In genomic region chr6:126091507-126091906, GRCh38 we compare ENCODE assay signal across 22 cellular contexts.
"Had no signal": no experiment of that assay in that cellular context is flagged by ENCODE, and none has a peak within 500 bp of the region (broad histone marks: within the 10 kb centered on the region; RNA-seq: fewer than 3 reads in every experiment).

No MANE protein-coding gene starts in this region.

- H3K36me3 ChIP-seq: adrenal gland, gastrocnemius medialis, heart left ventricle, right atrium auricular region, transverse colon, WERI-Rb-1 had no signal

- H3K4me3 ChIP-seq: adrenal gland, coronary artery, gastrocnemius medialis, heart left ventricle, lung, right atrium auricular region, transverse colon had no signal

- ATAC-seq: activated CD8-positive, alpha-beta T cell treated with anti-CD3 and anti-CD28 coated beads for 36 hours; activated T-cell treated with anti-CD3 and anti-CD28 coated beads, Interleukin-2, amount 50 U/mL, for 4 hours; effector memory CD8-positive, alpha-beta T cell; gastrocnemius medialis; left colon had no signal

- H3K36me3 Mint-ChIP-seq: brain had no signal

- DNase-seq: activated CD4-positive, alpha-beta T cell treated with anti-CD3 and anti-CD28 coated beads for 48 hours; activated CD8-positive, alpha-beta T cell treated with anti-CD3 and anti-CD28 coated beads for 36 hours; activated effector memory CD4-positive, alpha-beta T cell treated with Interleukin-2 at 50 U/mL for 16 hours; activated T-cell treated with anti-CD3 and anti-CD28 coated beads, Interleukin-2, amount 50 U/mL, for 4 hours; adrenal gland; effector memory CD8-positive, alpha-beta T cell; gastrocnemius medialis; heart left ventricle; left colon; stimulated activated CD4-positive, alpha-beta T cell treated with anti-CD3 and anti-CD28 coated beads, Interleukin-4, amount 100 ng/mL, for 4 hours; stimulated activated CD8-positive, alpha-beta memory T cell treated with anti-CD3 and anti-CD28 coated beads, Interleukin-4, amount 100 ng/mL, for 48 hours; stimulated activated naive CD4-positive, alpha-beta T cell treated with Interleukin-2 at 50 U/mL for 16 hours; substantia nigra; transverse colon; WERI-Rb-1 had no signal

- H3K4me1 Mint-ChIP-seq: activated naive CD4-positive, alpha-beta T cell treated with anti-CD3 and anti-CD28 coated beads, Interleukin-2, amount 50 U/mL, for 24 hours; brain; central memory CD8-positive, alpha-beta T cell had no signal

- H3K9me3 Mint-ChIP-seq: activated CD8-positive, alpha-beta T cell treated with anti-CD3 and anti-CD28 coated beads for 36 hours; activated naive CD4-positive, alpha-beta T cell treated with anti-CD3 and anti-CD28 coated beads, Interleukin-2, amount 50 U/mL, for 24 hours; activated T-cell treated with anti-CD3 and anti-CD28 coated beads, Interleukin-2, amount 50 U/mL, for 4 hours; brain; central memory CD8-positive, alpha-beta T cell; effector memory CD8-positive, alpha-beta T cell; T-helper 1 cell treated with Interleukin-12 subunit alpha and Interleukin-12 subunit beta and Interleukin-4 antibody, amounts not matched to agents 30 μg/mL and 1 μg/mL, for 36 hours had no signal

- H3K4me1 ChIP-seq: adrenal gland, gastrocnemius medialis, heart left ventricle, right atrium auricular region, transverse colon had no signal

- H3K9me3 ChIP-seq: adrenal gland, gastrocnemius medialis, heart left ventricle, right atrium auricular region, transverse colon had no signal

- H3K27me3 Mint-ChIP-seq: activated CD8-positive, alpha-beta T cell treated with anti-CD3 and anti-CD28 coated beads for 36 hours; activated naive CD4-positive, alpha-beta T cell treated with anti-CD3 and anti-CD28 coated beads, Interleukin-2, amount 50 U/mL, for 24 hours; brain; central memory CD8-positive, alpha-beta T cell; effector memory CD8-positive, alpha-beta T cell had no signal

- H3K4me3 Mint-ChIP-seq: activated CD8-positive, alpha-beta T cell treated with anti-CD3 and anti-CD28 coated beads for 36 hours; activated naive CD4-positive, alpha-beta T cell treated with anti-CD3 and anti-CD28 coated beads, Interleukin-2, amount 50 U/mL, for 24 hours; activated T-cell treated with anti-CD3 and anti-CD28 coated beads, Interleukin-2, amount 50 U/mL, for 4 hours; brain; central memory CD8-positive, alpha-beta T cell; effector memory CD8-positive, alpha-beta T cell; T-helper 1 cell treated with Interleukin-12 subunit alpha and Interleukin-12 subunit beta and Interleukin-4 antibody, amounts not matched to agents 30 μg/mL and 1 μg/mL, for 36 hours had no signal

- H3K27ac Mint-ChIP-seq: activated CD8-positive, alpha-beta T cell treated with anti-CD3 and anti-CD28 coated beads for 36 hours; activated naive CD4-positive, alpha-beta T cell treated with anti-CD3 and anti-CD28 coated beads, Interleukin-2, amount 50 U/mL, for 24 hours; effector memory CD8-positive, alpha-beta T cell; T-helper 1 cell treated with Interleukin-12 subunit alpha and Interleukin-12 subunit beta and Interleukin-4 antibody, amounts not matched to agents 30 μg/mL and 1 μg/mL, for 36 hours had no signal

- H3K27me3 ChIP-seq: adrenal gland, gastrocnemius medialis, right atrium auricular region, transverse colon had no signal

- H3K27ac ChIP-seq: adrenal gland, coronary artery, gastrocnemius medialis, heart left ventricle, right atrium auricular region, transverse colon, WERI-Rb-1 had no signal
